In the genomic region with DNA sequence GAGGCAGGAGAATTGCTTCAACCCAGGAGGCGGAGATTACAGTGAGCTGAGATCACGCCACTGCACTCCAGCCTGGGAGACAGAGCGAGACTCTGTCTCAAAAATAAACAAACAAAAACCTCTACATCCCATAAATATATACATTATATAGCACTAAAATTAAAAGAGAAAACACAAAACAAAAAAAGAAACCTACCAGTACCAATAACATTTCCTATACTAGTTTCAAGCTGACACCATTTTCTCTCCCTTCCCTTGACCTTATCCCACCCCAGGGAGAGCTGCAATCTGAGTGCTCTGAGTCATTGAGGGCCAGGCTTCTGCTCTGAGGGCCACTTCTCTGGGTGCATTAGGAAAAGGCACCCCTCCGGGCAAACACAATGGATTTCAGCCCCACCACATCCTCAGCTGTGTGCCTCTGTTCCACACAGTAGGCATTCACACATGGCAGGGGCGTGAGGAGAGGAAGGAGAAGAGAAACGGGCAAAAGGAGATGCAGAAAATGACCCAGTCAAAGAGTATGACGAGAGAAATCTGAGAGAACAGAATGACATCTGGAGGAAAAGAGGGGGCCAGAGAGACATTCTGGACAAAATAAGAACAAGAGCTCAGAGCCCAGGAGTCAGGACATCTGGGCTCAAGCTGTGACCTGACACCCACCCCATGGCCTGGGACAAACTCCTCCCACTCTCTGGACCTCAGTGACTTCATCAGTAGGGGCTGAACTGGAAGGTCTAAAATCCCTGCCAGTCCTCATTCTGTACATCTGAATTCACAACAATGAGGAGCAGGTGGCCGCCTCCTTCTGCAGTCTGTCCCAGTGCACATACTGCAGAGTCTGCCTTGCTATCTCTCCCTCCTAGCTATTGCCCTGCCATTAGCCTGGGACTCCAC, we compare ENCODE assay signal across 24 cellular contexts. TPM values are rescaled to one million over a fixed set of nuclear protein-coding genes. Genes with fewer than 3 reads are reported as not detected.
A peak's percentile ranks its signal among the peaks of the same experiment; 100 is the strongest.
DNase-seq lines count a peak whose midpoint lies in the region; ATAC-seq and TF ChIP-seq lines count a peak whose summit lies in the region.
"Had no signal": no experiment of that assay in that cellular context is flagged by ENCODE, and none has a peak within 500 bp of the region (broad histone marks: within the 10 kb centered on the region; RNA-seq: fewer than 3 reads in every experiment).

No MANE protein-coding gene starts in this region.

- no peak overlapping the region for H3K4me3 Mint-ChIP-seq in stimulated activated naive CD8-positive, alpha-beta T cell treated with anti-CD3 and anti-CD28 coated beads, Interleukin-15, amount 100 ng/mL, for 72 hours
- H3K4me3 Mint-ChIP-seq in activated CD8-positive, alpha-beta T cell treated with anti-CD3 and anti-CD28 coated beads, Interleukin-2, amount 10 ng/mL, durations not matched to agents 7 days and 5 days: no peak overlapping the region
- peak overlapping the region in 1 of 5 donors; percentile 40 for H3K4me3 Mint-ChIP-seq in immature natural killer cell

- no peaks in the 10 kb centered on the region for H3K9me3 Mint-ChIP-seq in stimulated activated naive CD8-positive, alpha-beta T cell treated with anti-CD3 and anti-CD28 coated beads, Interleukin-15, amount 100 ng/mL, for 72 hours
- no peaks in the 10 kb centered on the region for H3K9me3 Mint-ChIP-seq in activated CD8-positive, alpha-beta T cell treated with anti-CD3 and anti-CD28 coated beads, Interleukin-2, amount 10 ng/mL, durations not matched to agents 7 days and 5 days (ENCODE audit: insufficient read depth)
- H3K9me3 Mint-ChIP-seq in immature natural killer cell: peaks cover 0 to 2% (median 0%) of the 10 kb centered on the region in 6 donors

- H3K36me3 Mint-ChIP-seq in activated CD8-positive, alpha-beta T cell treated with anti-CD3 and anti-CD28 coated beads, Interleukin-2, amount 10 ng/mL, durations not matched to agents 7 days and 5 days (ENCODE audit: low read depth): peaks cover 61% of the 10 kb centered on the region
- peaks cover 4 to 48% (median 10%) of the 10 kb centered on the region in 3 donors for H3K36me3 Mint-ChIP-seq in immature natural killer cell

- no peak for DNase-seq in stimulated activated naive CD8-positive, alpha-beta T cell treated with anti-CD3 and anti-CD28 coated beads, Interleukin-15, amount 100 ng/mL, for 72 hours
- no peak for DNase-seq in stimulated activated naive CD8-positive, alpha-beta T cell treated with anti-CD3 and anti-CD28 coated beads, Interleukin-15, Interleukin-2, amounts not matched to agents 100 U/mL and 50 U/mL, for 24 hours
- peak; percentile 16 for DNase-seq in activated CD8-positive, alpha-beta T cell treated with anti-CD3 and anti-CD28 coated beads, Interleukin-2, amount 10 ng/mL, durations not matched to agents 7 days and 5 days
- no peak for DNase-seq in immature natural killer cell
- DNase-seq in SKM-1 (lab: John Stamatoyannopoulos, UW; ENCODE audit: unreplicated experiment): no peak
- DNase-seq in HK-2 (ENCODE audit: unreplicated experiment): no peak
- no peak for DNase-seq in omental fat pad (ENCODE audit: low spot score)
- no peak for DNase-seq in cortex of kidney (lab: John Stamatoyannopoulos, UW)
- DNase-seq: activated effector memory CD4-positive, alpha-beta T cell treated with anti-CD3 and anti-CD28 coated beads, Interleukin-2, amount 50 U/mL, for 16 hours; AML-193; colonic mucosa; erythroblast; heart right ventricle; MG63; NCI-H187 treated with DMSO at 0.1 percent for 48 hours; NCI-H524; occipital lobe; PC-3; stimulated activated CD4-positive, alpha-beta T cell treated with anti-CD3 and anti-CD28 coated beads, Interleukin-4, amount 100 ng/mL, for 1 hour; testis had no signal

- peak overlapping the region; percentile 13 to 66 for H3K27ac Mint-ChIP-seq in stimulated activated naive CD8-positive, alpha-beta T cell treated with anti-CD3 and anti-CD28 coated beads, Interleukin-15, amount 100 ng/mL, for 72 hours
- H3K27ac Mint-ChIP-seq in activated CD8-positive, alpha-beta T cell treated with anti-CD3 and anti-CD28 coated beads, Interleukin-2, amount 10 ng/mL, durations not matched to agents 7 days and 5 days: peak overlapping the region; percentile 25
- H3K27ac Mint-ChIP-seq in immature natural killer cell: peak overlapping the region in 4 of 6 donors; percentile 27 to 69 (median 56)

- POLR2A ChIA-PET in activated CD8-positive, alpha-beta T cell treated with anti-CD3 and anti-CD28 coated beads, Interleukin-2, amount 10 ng/mL, durations not matched to agents 7 days and 5 days (lab: Charles Lee): interaction anchor here (2.7 kb wide), 1 partner anchor 12 kb away, joined by 8 read pairs; no protein-coding TSS in a partner anchor

- H3K27me3 Mint-ChIP-seq in stimulated activated naive CD8-positive, alpha-beta T cell treated with anti-CD3 and anti-CD28 coated beads, Interleukin-15, amount 100 ng/mL, for 72 hours: no peaks in the 10 kb centered on the region
- no peaks in the 10 kb centered on the region for H3K27me3 Mint-ChIP-seq in activated CD8-positive, alpha-beta T cell treated with anti-CD3 and anti-CD28 coated beads, Interleukin-2, amount 10 ng/mL, durations not matched to agents 7 days and 5 days (ENCODE audit: low read depth)
- peaks cover 0 to 2% (median 1%) of the 10 kb centered on the region in 3 donors for H3K27me3 Mint-ChIP-seq in immature natural killer cell (ENCODE audit: low read depth in 3 of 3)

- no peak for TF ChIP-seq CTCF in omental fat pad (IDR thresholded peaks at IDR 0.05)

- CTCF ChIA-PET in activated CD8-positive, alpha-beta T cell treated with anti-CD3 and anti-CD28 coated beads, Interleukin-2, amount 10 ng/mL, durations not matched to agents 7 days and 5 days (lab: Charles Lee): interaction anchor here (1.2 to 1.3 kb wide), 2 partner anchors 24 to 347 kb away, joined by 4 to 5 read pairs; no protein-coding TSS in a partner anchor

- peaks cover 25% of the 10 kb centered on the region for H3K4me1 Mint-ChIP-seq in stimulated activated naive CD8-positive, alpha-beta T cell treated with anti-CD3 and anti-CD28 coated beads, Interleukin-15, amount 100 ng/mL, for 72 hours
- peaks cover 4% of the 10 kb centered on the region for H3K4me1 Mint-ChIP-seq in activated CD8-positive, alpha-beta T cell treated with anti-CD3 and anti-CD28 coated beads, Interleukin-2, amount 10 ng/mL, durations not matched to agents 7 days and 5 days (ENCODE audit: low read depth)
- peaks cover 8 to 10% of the 10 kb centered on the region in 2 donors for H3K4me1 Mint-ChIP-seq in immature natural killer cell

- no peak for ATAC-seq in stimulated activated naive CD8-positive, alpha-beta T cell treated with anti-CD3 and anti-CD28 coated beads, Interleukin-15, amount 100 ng/mL, for 72 hours
- ATAC-seq in stimulated activated naive CD8-positive, alpha-beta T cell treated with anti-CD3 and anti-CD28 coated beads, Interleukin-15, Interleukin-2, amounts not matched to agents 100 U/mL and 50 U/mL, for 24 hours: no peak
- no peak for ATAC-seq in activated CD8-positive, alpha-beta T cell treated with anti-CD3 and anti-CD28 coated beads, Interleukin-2, amount 10 ng/mL, durations not matched to agents 7 days and 5 days
- no peak for ATAC-seq in omental fat pad (ENCODE audit: low FRiP score)
- ATAC-seq: PC-3 had no signal

RNA-seq across cellular contexts. Expression of a gene that starts 18.2 kb away (rescaled TPM):
- total RNA-seq in activated CD8-positive, alpha-beta T cell treated with anti-CD3 and anti-CD28 coated beads, Interleukin-2, amount 10 ng/mL, durations not matched to agents 7 days and 5 days: 10 to 100 TPM; 78.0 to 86.4 TPM
- polyA plus RNA-seq in immature natural killer cell: 10 to 100 TPM; 11.6 to 65.0 (median 22.7) TPM
- 10 to 100 TPM; 32.5 to 45.7 (median 38.8) TPM for total RNA-seq in omental fat pad

RNA-seq across cellular contexts. Expression of a gene that starts 31.7 kb away (rescaled TPM):
- total RNA-seq in activated CD8-positive, alpha-beta T cell treated with anti-CD3 and anti-CD28 coated beads, Interleukin-2, amount 10 ng/mL, durations not matched to agents 7 days and 5 days: not detected
- polyA plus RNA-seq in immature natural killer cell: not detected
- total RNA-seq in omental fat pad: not detected
- total RNA-seq: activated CD8-positive, alpha-beta memory T cell treated with anti-CD3 and anti-CD28 coated beads for 36 hours; astrocyte; heart right ventricle; mesenteric fat pad; occipital lobe; PC-3 had no signal
- polyA plus RNA-seq: heart right ventricle, keratinocyte had no signal

RNA-seq across cellular contexts. Expression of a gene that starts 34.0 kb away (rescaled TPM):
- not detected for total RNA-seq in activated CD8-positive, alpha-beta T cell treated with anti-CD3 and anti-CD28 coated beads, Interleukin-2, amount 10 ng/mL, durations not matched to agents 7 days and 5 days
- polyA plus RNA-seq in immature natural killer cell: not detected
- total RNA-seq in omental fat pad: under 1 TPM in 1 of 4 donors, not detected in 3; 0.09 TPM
- total RNA-seq: activated CD8-positive, alpha-beta memory T cell treated with anti-CD3 and anti-CD28 coated beads for 36 hours; astrocyte; heart right ventricle; mesenteric fat pad; PC-3 had no signal
- polyA plus RNA-seq: heart right ventricle, keratinocyte had no signal

RNA-seq across cellular contexts. Expression of a gene that starts 59.1 kb away (rescaled TPM):
- not detected for total RNA-seq in activated CD8-positive, alpha-beta T cell treated with anti-CD3 and anti-CD28 coated beads, Interleukin-2, amount 10 ng/mL, durations not matched to agents 7 days and 5 days
- polyA plus RNA-seq in immature natural killer cell: not detected
- not detected for total RNA-seq in omental fat pad
- total RNA-seq: activated CD8-positive, alpha-beta memory T cell treated with anti-CD3 and anti-CD28 coated beads for 36 hours; astrocyte; heart right ventricle; mesenteric fat pad; occipital lobe; PC-3 had no signal
- polyA plus RNA-seq: heart right ventricle, keratinocyte had no signal
